10 cellular contexts compared by ENCODE assay signal in the genomic region with DNA sequence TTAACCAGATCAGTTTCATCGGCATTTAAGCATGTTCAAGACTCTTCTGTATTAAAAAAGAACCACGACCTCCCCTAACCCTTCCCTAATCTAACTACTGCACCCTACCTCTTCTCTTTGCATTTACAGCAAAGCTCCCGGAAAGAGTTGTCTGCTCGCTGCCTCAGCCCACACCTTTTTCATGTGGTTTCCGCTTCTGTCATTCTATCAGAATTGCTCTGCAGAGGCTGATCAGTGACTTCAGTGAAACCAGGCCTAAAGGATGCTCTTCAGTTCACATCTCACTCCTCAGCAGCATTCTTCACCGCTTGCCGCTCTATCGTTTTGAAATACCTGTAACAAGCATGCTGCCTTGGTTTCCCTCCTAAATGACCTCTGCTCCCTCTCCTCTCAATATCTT.
DNase-seq lines count a peak whose midpoint lies in the region; ATAC-seq and TF ChIP-seq lines count a peak whose summit lies in the region.
"Had no signal": no experiment of that assay in that cellular context is flagged by ENCODE, and none has a peak within 500 bp of the region (broad histone marks: within the 10 kb centered on the region; RNA-seq: fewer than 3 reads in every experiment).

No MANE protein-coding gene starts in this region.

- peaks cover 0 to 2% of the 10 kb centered on the region in 2 donors for H3K9me3 ChIP-seq in breast epithelium
- no peaks in the 10 kb centered on the region for H3K9me3 ChIP-seq in PC-3 (ENCODE audit: low read length)

- H3K4me3 ChIP-seq in breast epithelium = no peak overlapping the region
- H3K4me3 ChIP-seq in PC-3 (ENCODE audit: low read length) = no peak overlapping the region

- TF ChIP-seq CTCF in breast epithelium (IDR thresholded peaks at IDR 0.05) = no peak
- no peak for TF ChIP-seq CTCF in PC-3 (conservative IDR thresholded peaks at IDR 0.05; ENCODE audit: low read depth, low read length)

- POLR2A ChIA-PET in T-cell (lab: Charles Lee) = interaction anchor here in 1 of 2 donors (0.6 kb wide), 1 partner anchor 1180 kb away, joined by 3 read pairs; no protein-coding TSS in a partner anchor
- POLR2A ChIA-PET in PC-3 (lab: Charles Lee; ENCODE audit: unreplicated experiment) = no interaction called here

- TF ChIP-seq POLR2A in breast epithelium (IDR thresholded peaks at IDR 0.05) = no peak

- H4K20me1 ChIP-seq in PC-3 (ENCODE audit: low read length) = no peaks in the 10 kb centered on the region

- DNase-seq in T-cell (peak; percentile 26 to 84 (median 65)), breast epithelium (ENCODE audit: low spot score in 2 of 2) (no peak), NCI-H146 treated with DMSO at 0.1 percent for 48 hours (lab: John Stamatoyannopoulos, UW; ENCODE audit: unreplicated experiment) (no peak), PC-3 (no peak), NK-92 (lab: John Stamatoyannopoulos, UW; ENCODE audit: unreplicated experiment) (no peak)
- DNase-seq in activated CD8-positive, alpha-beta memory T cell treated with anti-CD3 and anti-CD28 coated beads, Interleukin-2, amount 50 U/mL, for 4 hours = peak; percentile 53
- peak; percentile 54 for DNase-seq in effector CD4-positive, alpha-beta T cell
- peak; percentile 35 for DNase-seq in stimulated activated CD8-positive, alpha-beta memory T cell treated with anti-CD3 and anti-CD28 coated beads, Interleukin-15, amount 100 ng/mL, for 1 hour (ENCODE audit: low read depth)
- DNase-seq: NCI-H774, nucleus accumbens had no signal

- intact Hi-C loops in breast epithelium (cut with DNase I; ENCODE audit: low total_unique reads) = no loop called here
- intact Hi-C loops in PC-3 (cut with micrococcal nuclease) = no loop called here

- H3K9ac ChIP-seq in PC-3 (ENCODE audit: low read length) = no peak overlapping the region

- peak overlapping the region; percentile 31 to 63 (median 44) for H3K4me3 Mint-ChIP-seq in T-cell

- no peaks in the 10 kb centered on the region for H3K27me3 Mint-ChIP-seq in T-cell

- CTCF ChIA-PET in T-cell (lab: Charles Lee) (no interaction called here), PC-3 (lab: Charles Lee) (no interaction called here)

- no TSS peak for BruUV-seq in PC-3 (replicated peaks; lab: Mats Ljungman, UMichigan)

- H3K4me2 ChIP-seq in PC-3 (ENCODE audit: low read length) = no peak overlapping the region

- no peaks in the 10 kb centered on the region for H3K79me2 ChIP-seq in PC-3 (ENCODE audit: low read length)

- H3K9me3 Mint-ChIP-seq in T-cell = no peaks in the 10 kb centered on the region

- no peaks in the 10 kb centered on the region for H3K4me1 ChIP-seq in breast epithelium
- no peaks in the 10 kb centered on the region for H3K4me1 ChIP-seq in PC-3 (ENCODE audit: insufficient read depth, low read length)

- H3K36me3 ChIP-seq in breast epithelium (no peaks in the 10 kb centered on the region), PC-3 (ENCODE audit: low read depth, low read length) (no peaks in the 10 kb centered on the region)

- no peaks in the 10 kb centered on the region for H3F3A ChIP-seq in PC-3 (ENCODE audit: low read length, unreplicated experiment)

- H3K36me3 Mint-ChIP-seq in T-cell = no peaks in the 10 kb centered on the region

- no peak overlapping the region for H3K27ac ChIP-seq in breast epithelium
- H3K27ac ChIP-seq in PC-3 (ENCODE audit: low read length) = no peak overlapping the region

- no peak overlapping the region for H2AFZ ChIP-seq in PC-3 (ENCODE audit: low read length)

- H3K27me3 ChIP-seq in breast epithelium (no peaks in the 10 kb centered on the region), PC-3 (ENCODE audit: low read length) (no peaks in the 10 kb centered on the region)

- peak; percentile 95 to 100 (median 98) for ATAC-seq in T-cell (replicated peaks in 1 of 4)
- no peak for ATAC-seq in PC-3

- peaks cover 40 to 54% (median 47%) of the 10 kb centered on the region in 3 donors for H3K4me1 Mint-ChIP-seq in T-cell

- no peaks in the 10 kb centered on the region for H3K9me2 ChIP-seq in PC-3 (replicated peaks; ENCODE audit: low read length)

- H3K27ac Mint-ChIP-seq in T-cell = peak overlapping the region; percentile 77 to 89

Comparison
In these comparisons a context has a peak if more than half of its experiments do, and no peak if none do; other contexts are left out.
1. DNase-seq: peak in T-cell (34 of 34), activated CD8-positive, alpha-beta memory T cell treated with anti-CD3 and anti-CD28 coated beads, Interleukin-2, amount 50 U/mL, for 4 hours (single experiment), effector CD4-positive, alpha-beta T cell (single experiment) and stimulated activated CD8-positive, alpha-beta memory T cell treated with anti-CD3 and anti-CD28 coated beads, Interleukin-15, amount 100 ng/mL, for 1 hour (single experiment); none in breast epithelium (0 of 2), NCI-H146 treated with DMSO at 0.1 percent for 48 hours (single experiment), PC-3 (single experiment) and NK-92 (single experiment).